32 cellular contexts compared by ENCODE assay signal in the genomic region with DNA sequence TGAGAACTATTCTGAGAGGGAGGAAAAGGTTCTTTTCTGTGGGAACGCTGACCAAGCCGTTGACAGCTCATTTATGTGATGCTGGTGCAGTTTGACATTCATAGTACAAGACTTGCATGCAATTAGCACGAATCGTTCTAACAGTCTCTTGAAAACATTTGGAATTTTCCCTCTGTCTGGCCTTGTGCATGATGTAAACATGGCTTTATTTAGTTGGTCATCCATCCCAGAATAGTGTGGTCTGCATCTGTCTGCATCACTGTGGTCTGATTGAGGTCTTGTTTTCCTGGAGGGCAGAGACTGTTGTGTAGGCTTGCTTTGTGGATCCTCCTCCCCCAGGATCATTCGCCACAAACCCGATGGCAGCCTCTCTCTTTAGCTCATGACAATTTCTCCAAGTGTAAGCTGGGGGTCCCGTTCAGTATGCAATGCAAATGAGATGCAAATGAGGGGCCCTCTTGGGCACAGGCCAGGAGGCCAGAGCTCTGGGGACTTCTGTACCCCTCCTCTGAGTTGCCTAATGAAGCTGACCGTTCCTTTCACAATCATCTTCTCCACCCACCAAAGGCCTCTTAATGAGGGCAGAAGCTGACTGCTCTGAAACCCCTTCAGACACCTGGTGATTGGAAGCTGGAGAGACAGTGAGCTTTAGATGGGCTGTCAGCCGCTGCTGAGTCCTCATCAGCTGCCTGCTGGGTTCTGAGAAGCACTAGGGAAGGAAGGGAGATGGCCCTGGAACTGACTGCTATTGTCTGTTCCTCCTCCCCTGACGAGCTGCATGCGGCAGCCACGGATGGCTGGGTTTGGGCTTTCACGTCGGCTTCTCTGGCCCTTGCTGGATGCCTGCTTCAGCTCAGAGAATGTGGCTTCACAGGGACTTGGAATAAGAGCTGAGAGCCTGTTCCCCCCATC.
DNase-seq lines count a peak whose midpoint lies in the region; ATAC-seq and TF ChIP-seq lines count a peak whose summit lies in the region.
"Had no signal": no experiment of that assay in that cellular context is flagged by ENCODE, and none has a peak within 500 bp of the region (broad histone marks: within the 10 kb centered on the region; RNA-seq: fewer than 3 reads in every experiment).

No MANE protein-coding gene starts in this region.

- TF ChIP-seq CTCF in dorsolateral prefrontal cortex (IDR thresholded peaks at IDR 0.05 in 54 of 56, conservative IDR thresholded peaks at IDR 0.05 in 2 of 56; ENCODE audit: low read depth in 1 of 56, partially characterized antibody in 56 of 56): no peak
- TF ChIP-seq CTCF in chondrocyte (IDR thresholded peaks at IDR 0.05): no peak

- H3K9me3 Mint-ChIP-seq in memory B cell (no peaks in the 10 kb centered on the region), chondrocyte (ENCODE audit: low read depth) (no peaks in the 10 kb centered on the region)
- H3K9me3 Mint-ChIP-seq in stimulated activated naive B cell treated with anti-CD40 and anti-IgM and Interleukin-4, amounts not matched to agents 10 μg/mL and 1 μg/mL and 100 μg/mL, for 72 hours: no peaks in the 10 kb centered on the region
- H3K9me3 Mint-ChIP-seq: natural killer cell treated with Interleukin-12 subunit alpha and Interleukin-12 subunit beta and Interleukin-15 and Interleukin-18, amount 100 ng/mL, for 72 hours; stimulated activated effector memory CD8-positive, alpha-beta T cell treated with anti-CD3 and anti-CD28 coated beads, Interleukin-12 subunit alpha, Interleukin-12 subunit beta, amount 100 ng/mL, for 72 hours had no signal

- no peaks in the 10 kb centered on the region for H3K36me3 ChIP-seq in HUES64 (ENCODE audit: insufficient read depth, low read length)
- H3K36me3 ChIP-seq: brain microvascular endothelial cell, esophagus squamous epithelium, right lobe of liver, upper lobe of right lung, WERI-Rb-1 had no signal

- 36% methylated on average over 14 of the region's 14 CpGs for WGBS in HUES64

- H3K4me3 Mint-ChIP-seq in memory B cell: no peak overlapping the region
- no peak overlapping the region for H3K4me3 Mint-ChIP-seq in stimulated activated naive B cell treated with anti-CD40 and anti-IgM and Interleukin-4, amounts not matched to agents 10 μg/mL and 1 μg/mL and 100 μg/mL, for 72 hours
- H3K4me3 Mint-ChIP-seq in chondrocyte (ENCODE audit: unreplicated experiment): no peak overlapping the region
- H3K4me3 Mint-ChIP-seq: activated T-cell treated with anti-CD3 and anti-CD28 coated beads, Interleukin-2, amount 50 U/mL, for 72 hours; natural killer cell treated with Interleukin-12 subunit alpha and Interleukin-12 subunit beta and Interleukin-15 and Interleukin-18, amount 100 ng/mL, for 72 hours; stimulated activated effector memory CD8-positive, alpha-beta T cell treated with anti-CD3 and anti-CD28 coated beads, Interleukin-12 subunit alpha, Interleukin-12 subunit beta, amount 100 ng/mL, for 72 hours had no signal

- H3K9me3 ChIP-seq in HUES64 (ENCODE audit: insufficient read depth, low read depth, low read length): no peaks in the 10 kb centered on the region
- H3K9me3 ChIP-seq: esophagus squamous epithelium, right lobe of liver, upper lobe of right lung had no signal

- no peaks in the 10 kb centered on the region for H3K27me3 Mint-ChIP-seq in memory B cell
- no peaks in the 10 kb centered on the region for H3K27me3 Mint-ChIP-seq in stimulated activated naive B cell treated with anti-CD40 and anti-IgM and Interleukin-4, amounts not matched to agents 10 μg/mL and 1 μg/mL and 100 μg/mL, for 72 hours
- H3K27me3 Mint-ChIP-seq in chondrocyte (ENCODE audit: low read depth): peaks cover 22% of the 10 kb centered on the region
- H3K27me3 Mint-ChIP-seq: natural killer cell treated with Interleukin-12 subunit alpha and Interleukin-12 subunit beta and Interleukin-15 and Interleukin-18, amount 100 ng/mL, for 72 hours had no signal

- intact Hi-C loops in dorsolateral prefrontal cortex (cut with DNase I): no loop called here

- peak overlapping the region; percentile 46 for H3K27ac Mint-ChIP-seq in memory B cell
- H3K27ac Mint-ChIP-seq in stimulated activated naive B cell treated with anti-CD40 and anti-IgM and Interleukin-4, amounts not matched to agents 10 μg/mL and 1 μg/mL and 100 μg/mL, for 72 hours: peak overlapping the region; percentile 65
- H3K27ac Mint-ChIP-seq in chondrocyte (ENCODE audit: unreplicated experiment): no peak overlapping the region
- H3K27ac Mint-ChIP-seq: activated T-cell treated with anti-CD3 and anti-CD28 coated beads, Interleukin-2, amount 50 U/mL, for 72 hours; natural killer cell treated with Interleukin-12 subunit alpha and Interleukin-12 subunit beta and Interleukin-15 and Interleukin-18, amount 100 ng/mL, for 72 hours had no signal

- H3K4me1 ChIP-seq in HUES64 (ENCODE audit: insufficient read depth, low read length): peaks cover 33% of the 10 kb centered on the region
- H3K4me1 ChIP-seq: esophagus squamous epithelium, parathyroid adenoma, right lobe of liver, upper lobe of right lung had no signal

- peak overlapping the region; percentile 25; the same call in 1 of the 2 replicates for H3K27ac ChIP-seq in HUES64 (ENCODE audit: low read depth, low read length)
- H3K27ac ChIP-seq in dorsolateral prefrontal cortex: peak overlapping the region in 42 of 59 donors; percentile 4 to 79 (median 46)
- H3K27ac ChIP-seq: brain microvascular endothelial cell, C4-2B, esophagus squamous epithelium, GM23248, parathyroid adenoma, right lobe of liver, upper lobe of right lung, WERI-Rb-1 had no signal

- no peak overlapping the region for H3K9ac ChIP-seq in HUES64 (ENCODE audit: low read depth, low read length)
- H3K9ac ChIP-seq: GM23248, parathyroid adenoma had no signal

- H3K4me3 ChIP-seq in HUES64 (ENCODE audit: low read length) (no peak overlapping the region), dorsolateral prefrontal cortex (peak overlapping the region in 23 of 59 donors; percentile 3 to 41 (median 14))
- H3K4me3 ChIP-seq: esophagus squamous epithelium, GM23248, right lobe of liver, upper lobe of right lung had no signal

- no peak for ATAC-seq in memory B cell (ENCODE audit: low read depth)
- no peak for ATAC-seq in stimulated activated naive B cell treated with anti-CD40 and anti-IgM and Interleukin-4, amounts not matched to agents 10 μg/mL and 1 μg/mL and 100 μg/mL, for 72 hours (replicated peaks)
- ATAC-seq in GM18873 (IDR thresholded peaks at IDR 0.05; ENCODE audit: low FRiP score, unreplicated experiment): no peak
- ATAC-seq: activated T-cell treated with anti-CD3 and anti-CD28 coated beads, Interleukin-2, amount 50 U/mL, for 72 hours; left ventricle myocardium superior; natural killer cell treated with Interleukin-12 subunit alpha and Interleukin-12 subunit beta and Interleukin-15 and Interleukin-18, amount 100 ng/mL, for 72 hours; right lobe of liver; stimulated activated effector memory CD8-positive, alpha-beta T cell treated with anti-CD3 and anti-CD28 coated beads, Interleukin-12 subunit alpha, Interleukin-12 subunit beta, amount 100 ng/mL, for 72 hours; upper lobe of right lung had no signal

- no peak for DNase-seq in dorsolateral prefrontal cortex
- DNase-seq in memory B cell (ENCODE audit: low spot score in 2 of 2): no peak
- no peak for DNase-seq in stimulated activated naive B cell treated with anti-CD40 and anti-IgM and Interleukin-4, amounts not matched to agents 10 μg/mL and 1 μg/mL and 100 μg/mL, for 72 hours
- DNase-seq in chondrocyte (ENCODE audit: low spot score): no peak
- DNase-seq in COLO668 (lab: John Stamatoyannopoulos, UW; ENCODE audit: unreplicated experiment): no peak
- DNase-seq in SHP77 treated with DMSO at 0.1 percent for 48 hours (lab: John Stamatoyannopoulos, UW): no peak
- DNase-seq: activated CD4-positive, alpha-beta T cell treated with anti-CD3 and anti-CD28 coated beads, Interleukin-2, amount 50 U/mL, for 1 hour; activated naive CD4-positive, alpha-beta T cell treated with Interleukin-2 at 50 U/mL for 16 hours; activated T-cell treated with anti-CD3 and anti-CD28 coated beads, Interleukin-2, amount 50 U/mL, for 72 hours; brain microvascular endothelial cell; Calu3; DMS79 treated with DMSO at 0.1 percent for 48 hours; esophagus squamous epithelium; GM23248; left ventricle myocardium superior; NCI-H1092; NCI-H1694 treated with DMSO at 0.1 percent for 48 hours; NCI-H2171 treated with DMSO at 0.1 percent for 48 hours; NCI-H510A treated with DMSO at 0.1 percent for 48 hours; right lobe of liver; Right ventricle myocardium superior; stimulated activated CD4-positive, alpha-beta T cell treated with anti-CD3 and anti-CD28 coated beads, Interleukin-12 subunit alpha, Interleukin-12 subunit beta, amount 100 ng/mL, for 4 hours; stimulated activated CD4-positive, alpha-beta T cell treated with anti-CD3 and anti-CD28 coated beads, Interleukin-4, amount 100 ng/mL, for 1 hour; T1000; upper lobe of right lung; WERI-Rb-1 had no signal

- H3K36me3 Mint-ChIP-seq in memory B cell (peaks cover 54% of the 10 kb centered on the region), chondrocyte (ENCODE audit: low read depth) (no peaks in the 10 kb centered on the region)
- H3K36me3 Mint-ChIP-seq in stimulated activated naive B cell treated with anti-CD40 and anti-IgM and Interleukin-4, amounts not matched to agents 10 μg/mL and 1 μg/mL and 100 μg/mL, for 72 hours: peaks cover 43 to 49% of the 10 kb centered on the region in 2 donors

- H3K27me3 ChIP-seq in HUES64 (ENCODE audit: insufficient read depth, low read length): no peaks in the 10 kb centered on the region
- no peaks in the 10 kb centered on the region for H3K27me3 ChIP-seq in dorsolateral prefrontal cortex
- H3K27me3 ChIP-seq: brain microvascular endothelial cell, right lobe of liver, upper lobe of right lung had no signal

- peaks cover 30% of the 10 kb centered on the region for H3K4me1 Mint-ChIP-seq in memory B cell
- H3K4me1 Mint-ChIP-seq in stimulated activated naive B cell treated with anti-CD40 and anti-IgM and Interleukin-4, amounts not matched to agents 10 μg/mL and 1 μg/mL and 100 μg/mL, for 72 hours: peaks cover 16 to 27% of the 10 kb centered on the region in 2 donors
- no peaks in the 10 kb centered on the region for H3K4me1 Mint-ChIP-seq in chondrocyte (ENCODE audit: low read depth)
